8 cellular contexts compared by ENCODE assay signal in the genomic region with DNA sequence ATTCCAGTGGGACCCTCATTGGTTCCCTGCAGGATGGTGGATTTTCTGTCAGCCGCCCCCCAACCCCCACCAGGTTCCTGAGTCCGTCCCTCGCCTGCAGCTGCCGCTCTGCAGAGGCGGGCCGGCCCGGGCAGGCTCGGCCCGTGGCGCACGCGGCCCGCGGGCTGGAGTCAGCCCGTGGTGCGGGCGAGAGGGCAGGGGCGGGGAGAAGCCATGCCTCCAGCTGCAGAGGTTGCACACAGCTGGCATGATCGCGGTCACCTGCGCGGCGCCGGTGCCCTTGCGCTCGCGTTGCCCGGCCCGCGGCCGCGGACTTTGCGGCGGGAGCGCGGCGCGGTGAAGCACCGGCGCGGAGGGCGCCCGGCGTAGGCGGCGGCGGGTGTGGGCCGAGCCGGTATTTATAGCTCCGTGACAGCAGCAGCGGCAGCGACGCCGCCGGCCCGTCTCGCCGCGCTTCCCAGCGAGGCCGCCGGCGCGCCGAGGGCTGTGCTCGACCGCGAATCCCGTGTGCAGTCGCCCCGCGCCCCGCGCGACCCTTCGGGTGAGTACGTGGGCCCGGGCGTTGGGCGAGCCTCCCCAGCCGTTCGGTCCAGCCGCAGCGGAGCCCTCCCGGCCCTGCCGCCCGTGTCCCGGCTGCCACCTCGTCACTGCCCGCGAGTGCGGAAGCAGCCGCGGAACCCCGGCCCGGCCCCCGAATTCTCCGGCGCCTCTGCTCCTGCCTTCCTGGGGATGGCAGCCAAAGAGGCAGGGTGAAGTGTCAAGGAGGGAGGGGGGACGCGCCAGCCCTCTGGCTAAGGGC. TPM values are rescaled to one million over a fixed set of nuclear protein-coding genes. Genes with fewer than 3 reads are reported as not detected.
DNase-seq lines count a peak whose midpoint lies in the region; TF ChIP-seq lines count a peak whose summit lies in the region.

A gene (plus strand): TSS at position 426 of the 799 bp plus-strand sequence.

- H3K36me3 ChIP-seq in H7 (replicated peaks; ENCODE audit: control insufficient read depth, insufficient read depth, low read length) = no peaks in the 10 kb centered on the region
- H3K36me3 ChIP-seq in MG63 = no peaks in the 10 kb centered on the region
- H3K36me3 ChIP-seq in mammary epithelial cell (ENCODE audit: insufficient read depth, low read length) = no peaks in the 10 kb centered on the region

- peaks cover 11% of the 10 kb centered on the region for H3K4me1 ChIP-seq in mammary epithelial cell (ENCODE audit: insufficient read depth, low read length)

- dilution Hi-C loops in mammary epithelial cell (cut with HindIII; ENCODE audit: low sequenced_read_pairs) = no loop called here

- H3K79me2 ChIP-seq in mammary epithelial cell (ENCODE audit: insufficient read depth, low read length) = peaks cover 46% of the 10 kb centered on the region

- TF ChIP-seq CTCF in GM12875 (IDR thresholded peaks at IDR 0.05; ENCODE audit: borderline replicate concordance, insufficient read depth, low read depth, low read length) (no peak), WI38 (IDR thresholded peaks at IDR 0.05; ENCODE audit: low read depth, low read length) (no peak), mammary epithelial cell (conservative IDR thresholded peaks at IDR 0.05 in 1 of 2, IDR thresholded peaks at IDR 0.05 in 1 of 2; ENCODE audit: extremely low read depth in 1 of 2, insufficient read depth in 1 of 2, low read depth in 1 of 2, low read length in 2 of 2) (no peak)

- intact Hi-C loops in mammary epithelial cell (cut with micrococcal nuclease) = loop anchor here (1.0 to 5.0 kb wide), 3 partner anchors 11 to 46 kb away; a partner anchor contains a TSS

- 2% methylated on average over 23 of the region's 101 CpGs for WGBS in mammary epithelial cell (ENCODE audit: low coverage, missing lambda C conversion rate)

- H4K20me1 ChIP-seq in mammary epithelial cell (ENCODE audit: insufficient read depth, low read length) = no peaks in the 10 kb centered on the region

- peak within 1 kb of the TSS; percentile 82 for H3K4me3 ChIP-seq in GM12875 (ENCODE audit: low read depth, low read length)
- H3K4me3 ChIP-seq in H7 (ENCODE audit: insufficient read depth, low read depth, low read length) = peak within 1 kb of the TSS; percentile 70
- H3K4me3 ChIP-seq in MG63 = peak within 1 kb of the TSS; percentile 72
- peak within 1 kb of the TSS; percentile 72 for H3K4me3 ChIP-seq in WI38 (ENCODE audit: low read depth, low read length)
- H3K4me3 ChIP-seq in mammary epithelial cell (replicated peaks in 1 of 3; ENCODE audit: insufficient read depth in 1 of 3, low read depth in 2 of 3, low read length in 3 of 3) = peak within 1 kb of the TSS; percentile 76 to 89 (median 86)

- CTCF ChIA-PET in mammary epithelial cell (lab: Charles Lee; ENCODE audit: low non-redundant PET) = interaction anchor here (0.7 kb wide), 1 partner anchor 58 kb away, joined by 3 read pairs; no protein-coding TSS in a partner anchor

- H3K4me2 ChIP-seq in mammary epithelial cell (ENCODE audit: insufficient read depth, low read depth, low read length) = peak within 1 kb of the TSS; percentile 89

- peak within 1 kb of the TSS; percentile 82 for H3K9ac ChIP-seq in mammary epithelial cell (ENCODE audit: insufficient read depth, low read length)

- peak within 1 kb of the TSS; percentile 83 for H3K27ac ChIP-seq in mammary epithelial cell (ENCODE audit: insufficient read depth, low read depth, low read length)

- DNase-seq in H7 (peak; percentile 84), MG63 (peak; percentile 85), mammary epithelial cell (peak; percentile 59), islet precursor cell (peak; percentile 85), COLO829 (ENCODE audit: low spot score) (no peak)
- peak; percentile 28 to 47 for DNase-seq in stimulated activated CD4-positive, alpha-beta T cell treated with anti-CD3 and anti-CD28 coated beads, Interleukin-15, amount 100 ng/mL, for 1 hour (ENCODE audit: low read depth in 1 of 2, low spot score in 1 of 2)

- BruUV-seq in mammary epithelial cell (replicated peaks; lab: Mats Ljungman, UMichigan) = no TSS peak

- H2AFZ ChIP-seq in mammary epithelial cell (ENCODE audit: low read depth, low read length) = peak within 1 kb of the TSS; percentile 93

- H3K9me3 ChIP-seq in MG63 (no peaks in the 10 kb centered on the region), mammary epithelial cell (replicated peaks; ENCODE audit: insufficient read depth, low read length) (no peaks in the 10 kb centered on the region)

- in situ Hi-C loops in mammary epithelial cell (cut with MboI; ENCODE audit: low sequenced_read_pairs in 2 of 2) = no loop called here

- H3K27me3 ChIP-seq in H7 (ENCODE audit: control insufficient read depth, insufficient read depth, low read length) = peaks cover 31% of the 10 kb centered on the region
- no peaks in the 10 kb centered on the region for H3K27me3 ChIP-seq in MG63
- H3K27me3 ChIP-seq in mammary epithelial cell (ENCODE audit: insufficient read depth, low read length) = no peaks in the 10 kb centered on the region

RNA-seq across cellular contexts. Expression of the gene that starts here (rescaled TPM):
- total RNA-seq in H7 (2014; rRNA removed; shearing (Covaris generic)) = 0.52 and 0.90 TPM in 2 replicates
- 4.3 and 12.0 TPM in 2 replicates for total RNA-seq in MG63 (2014; rRNA removed; shearing (Covaris generic); ENCODE audit: low replicate concordance)
- 10 to 100 TPM; 20.8 to 26.5 TPM for total RNA-seq in mammary epithelial cell
- 7.3 TPM for polyA plus RNA-seq in mammary epithelial cell
- not detected for polyA minus RNA-seq in mammary epithelial cell

Comparison
In these comparisons a context has a peak if more than half of its experiments do, and no peak if none do; other contexts are left out.
1. Peak in DNase-seq and H3K4me3 ChIP-seq in H7; RNA of the gene not detected or under 1 TPM.